Comparison of ENCODE assay signal across 24 cellular contexts in the genomic region with DNA sequence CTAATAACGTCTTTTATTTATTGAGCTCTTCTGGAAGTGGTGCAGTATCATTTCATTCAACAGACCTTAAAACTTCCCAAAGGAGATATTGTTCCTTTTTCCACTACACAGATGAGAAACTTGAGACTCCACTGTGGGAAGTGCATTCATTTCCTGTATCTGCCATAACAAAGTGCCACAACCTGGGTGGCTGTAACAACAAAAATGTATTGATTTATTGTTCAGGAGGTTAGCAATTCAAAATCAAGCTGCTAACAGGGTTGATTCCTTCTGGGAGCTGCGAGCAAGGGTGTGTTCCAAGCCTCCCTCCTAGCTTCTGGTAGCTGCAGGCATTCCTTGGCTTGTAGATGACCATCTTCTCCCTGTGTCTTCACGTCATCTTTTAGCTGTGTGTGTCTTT.
"Had no signal": no experiment of that assay in that cellular context is flagged by ENCODE, and none has a peak within 500 bp of the region (broad histone marks: within the 10 kb centered on the region; RNA-seq: fewer than 3 reads in every experiment).

No MANE protein-coding gene starts in this region.

- H3K36me3 Mint-ChIP-seq: activated naive CD4-positive, alpha-beta T cell treated with anti-CD3 and anti-CD28 coated beads, Interleukin-2, amount 10 ng/mL, durations not matched to agents 7 days and 5 days; activated naive CD4-positive, alpha-beta T cell treated with anti-CD3 and anti-CD28 coated beads, Interleukin-2, amount 50 U/mL, for 72 hours; activated naive CD8-positive, alpha-beta T cell treated with anti-CD3 and anti-CD28 coated beads, Interleukin-2, amount 10 ng/mL, durations not matched to agents 7 days and 5 days; brain; WTC11 had no signal

- ATAC-seq: activated naive CD4-positive, alpha-beta T cell treated with anti-CD3 and anti-CD28 coated beads, Interleukin-2, amount 50 U/mL, for 72 hours; activated T-cell treated with anti-CD3 and anti-CD28 coated beads, Interleukin-2, amount 50 U/mL, for 72 hours; gastroesophageal sphincter; WTC11 had no signal

- H3K4me3 Mint-ChIP-seq: activated CD4-positive, alpha-beta memory T cell treated with anti-CD3 and anti-CD28 coated beads, Interleukin-2, amount 10 ng/mL, durations not matched to agents 7 days and 5 days; activated CD4-positive, alpha-beta T cell treated with anti-CD3 and anti-CD28 coated beads, Interleukin-2, amount 10 ng/mL, durations not matched to agents 7 days and 5 days; activated naive CD4-positive, alpha-beta T cell treated with anti-CD3 and anti-CD28 coated beads, Interleukin-2, amount 10 ng/mL, durations not matched to agents 7 days and 5 days; activated naive CD8-positive, alpha-beta T cell treated with anti-CD3 and anti-CD28 coated beads, Interleukin-2, amount 10 ng/mL, durations not matched to agents 7 days and 5 days; activated T-cell treated with anti-CD3 and anti-CD28 coated beads, Interleukin-2, amount 50 U/mL, for 24 hours; activated T-cell treated with anti-CD3 and anti-CD28 coated beads, Interleukin-2, amount 50 U/mL, for 72 hours; brain; WTC11 had no signal

- DNase-seq: activated CD4-positive, alpha-beta memory T cell treated with anti-CD3 and anti-CD28 coated beads, Interleukin-2, amount 10 ng/mL, durations not matched to agents 7 days and 5 days; activated CD4-positive, alpha-beta T cell treated with anti-CD3 and anti-CD28 coated beads for 1 hour; activated CD4-positive, alpha-beta T cell treated with anti-CD3 and anti-CD28 coated beads for 4 hours; activated CD4-positive, alpha-beta T cell treated with anti-CD3 and anti-CD28 coated beads, Interleukin-2, amount 10 ng/mL, durations not matched to agents 7 days and 5 days; activated CD4-positive, alpha-beta T cell treated with anti-CD3 and anti-CD28 coated beads, Interleukin-2, amount 50 U/mL, for 4 hours; activated CD8-positive, alpha-beta memory T cell treated with anti-CD3 and anti-CD28 coated beads, Interleukin-2, amount 50 U/mL, for 48 hours; activated gamma-delta T cell; activated naive CD4-positive, alpha-beta T cell; activated naive CD4-positive, alpha-beta T cell treated with anti-CD3 and anti-CD28 coated beads, Interleukin-2, amount 10 ng/mL, durations not matched to agents 7 days and 5 days; activated naive CD8-positive, alpha-beta T cell treated with anti-CD3 and anti-CD28 coated beads, Interleukin-2, amount 10 ng/mL, durations not matched to agents 7 days and 5 days; activated T-cell treated with anti-CD3 and anti-CD28 coated beads for 4 hours; activated T-cell treated with anti-CD3 and anti-CD28 coated beads, Interleukin-2, amount 50 U/mL, for 24 hours; activated T-cell treated with anti-CD3 and anti-CD28 coated beads, Interleukin-2, amount 50 U/mL, for 72 hours; central memory CD4-positive, alpha-beta T cell; cerebellar nuclear complex; colonic mucosa; effector CD8-positive, alpha-beta T cell; esophagus squamous epithelium; foreskin melanocyte; T-helper 2 cell had no signal

- H3K27ac Mint-ChIP-seq: activated CD4-positive, alpha-beta memory T cell treated with anti-CD3 and anti-CD28 coated beads, Interleukin-2, amount 10 ng/mL, durations not matched to agents 7 days and 5 days; activated CD4-positive, alpha-beta T cell treated with anti-CD3 and anti-CD28 coated beads, Interleukin-2, amount 10 ng/mL, durations not matched to agents 7 days and 5 days; activated naive CD4-positive, alpha-beta T cell treated with anti-CD3 and anti-CD28 coated beads, Interleukin-2, amount 10 ng/mL, durations not matched to agents 7 days and 5 days; activated naive CD8-positive, alpha-beta T cell treated with anti-CD3 and anti-CD28 coated beads, Interleukin-2, amount 10 ng/mL, durations not matched to agents 7 days and 5 days; activated T-cell treated with anti-CD3 and anti-CD28 coated beads, Interleukin-2, amount 50 U/mL, for 24 hours; activated T-cell treated with anti-CD3 and anti-CD28 coated beads, Interleukin-2, amount 50 U/mL, for 72 hours; brain; WTC11 had no signal

- H3K27me3 Mint-ChIP-seq: activated CD4-positive, alpha-beta memory T cell treated with anti-CD3 and anti-CD28 coated beads, Interleukin-2, amount 10 ng/mL, durations not matched to agents 7 days and 5 days had no signal

- H3K4me1 Mint-ChIP-seq: activated CD4-positive, alpha-beta memory T cell treated with anti-CD3 and anti-CD28 coated beads, Interleukin-2, amount 10 ng/mL, durations not matched to agents 7 days and 5 days; activated CD4-positive, alpha-beta T cell treated with anti-CD3 and anti-CD28 coated beads, Interleukin-2, amount 10 ng/mL, durations not matched to agents 7 days and 5 days; activated naive CD4-positive, alpha-beta T cell treated with anti-CD3 and anti-CD28 coated beads, Interleukin-2, amount 10 ng/mL, durations not matched to agents 7 days and 5 days; activated naive CD8-positive, alpha-beta T cell treated with anti-CD3 and anti-CD28 coated beads, Interleukin-2, amount 10 ng/mL, durations not matched to agents 7 days and 5 days; brain had no signal

- H3K9me3 Mint-ChIP-seq: activated CD4-positive, alpha-beta T cell treated with anti-CD3 and anti-CD28 coated beads, Interleukin-2, amount 10 ng/mL, durations not matched to agents 7 days and 5 days; activated naive CD4-positive, alpha-beta T cell treated with anti-CD3 and anti-CD28 coated beads, Interleukin-2, amount 10 ng/mL, durations not matched to agents 7 days and 5 days; activated naive CD4-positive, alpha-beta T cell treated with anti-CD3 and anti-CD28 coated beads, Interleukin-2, amount 50 U/mL, for 72 hours; activated naive CD8-positive, alpha-beta T cell treated with anti-CD3 and anti-CD28 coated beads, Interleukin-2, amount 10 ng/mL, durations not matched to agents 7 days and 5 days; activated T-cell treated with anti-CD3 and anti-CD28 coated beads, Interleukin-2, amount 50 U/mL, for 24 hours; activated T-cell treated with anti-CD3 and anti-CD28 coated beads, Interleukin-2, amount 50 U/mL, for 72 hours had no signal
